In the genomic region with DNA sequence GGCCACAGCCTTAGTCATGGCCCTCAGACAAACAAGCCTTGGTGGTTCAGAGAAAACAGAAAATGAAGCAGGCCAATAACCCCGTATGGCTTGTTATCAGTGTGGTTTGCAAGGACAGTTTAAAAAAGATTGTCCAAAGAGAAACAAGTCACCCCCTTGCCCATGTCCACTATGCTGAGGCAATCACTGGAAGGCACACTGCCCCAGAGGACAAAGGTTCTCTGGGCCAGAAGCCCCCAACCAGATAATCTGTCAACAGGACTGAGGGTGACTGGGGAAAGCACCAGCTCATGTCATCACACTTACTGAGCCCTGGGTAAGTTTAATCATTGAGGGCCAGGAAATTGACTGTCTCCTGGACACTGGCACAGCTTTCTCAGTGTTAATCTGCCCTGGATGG, we compare ENCODE assay signal across 5 cellular contexts. TPM values are rescaled to one million over a fixed set of nuclear protein-coding genes. Genes with fewer than 3 reads are reported as not detected.
A peak's percentile ranks its signal among the peaks of the same experiment; 100 is the strongest.
DNase-seq lines count a peak whose midpoint lies in the region; ATAC-seq, FAIRE-seq and TF ChIP-seq lines count a peak whose summit lies in the region.
"Not testable (repeated sequence)": the region's sequence is repeated elsewhere in the genome, so short reads cannot be mapped to it uniquely, and the experiment has no call there.

No MANE protein-coding gene starts in this region.

- H3K79me2 ChIP-seq in hepatocyte, result peaks cover 40% of the 10 kb centered on the region
- H3K79me2 ChIP-seq in HepG2 (ENCODE audit: insufficient read depth, low read length), result not testable (repeated sequence)

- not testable (repeated sequence) for BruUV-seq in Caco-2 (replicated peaks; lab: Mats Ljungman, UMichigan); HepG2 (replicated peaks; lab: Mats Ljungman, UMichigan)

- WGBS in adrenal gland, 4 donors, result 27 to 45% (median 38%) methylated on average over 1 of the region's 1 CpG
- WGBS in hepatocyte (ENCODE audit: low lambda C conversion rate, missing lambda C conversion rate), result 52% methylated on average over 1 of the region's 1 CpG
- WGBS in HepG2 (ENCODE audit: low lambda C conversion rate), result 7% methylated on average over 1 of the region's 1 CpG
- 7% methylated on average over 1 of the region's 1 CpG for WGBS in right lobe of liver (ENCODE audit: insufficient coverage, low coverage, low lambda C conversion rate, missing lambda C conversion rate)

- not testable (repeated sequence) for DNase-seq in Caco-2; hepatocyte (ENCODE audit: low spot score); HepG2 (ENCODE audit: low spot score); right lobe of liver
- DNase-seq in adrenal gland, result peak in 4 of 7 donors; percentile 23 to 55 (median 36)

- not testable (repeated sequence) for H3K4me2 ChIP-seq in hepatocyte; HepG2 (ENCODE audit: low read depth, low read length)

- not testable (repeated sequence) for ATAC-seq in HepG2
- peak; percentile 42 to 69 (median 56) for ATAC-seq in right lobe of liver

- not testable (repeated sequence) for H3K9me2 ChIP-seq in hepatocyte (replicated peaks; ENCODE audit: insufficient read depth)

- not testable (repeated sequence) for H2AFZ ChIP-seq in hepatocyte; HepG2 (ENCODE audit: low read length)

- H3K9me3 ChIP-seq in Caco-2; adrenal gland (replicated peaks in 1 of 3); hepatocyte (ENCODE audit: low read depth); HepG2 (ENCODE audit: low read length); right lobe of liver: not testable (repeated sequence)

- peak overlapping the region; percentile 69 for H3K27ac Mint-ChIP-seq in Caco-2 (ENCODE audit: unreplicated experiment)

- not testable (repeated sequence) for TF ChIP-seq CTCF in Caco-2 (IDR thresholded peaks at IDR 0.05; ENCODE audit: insufficient read depth in 1 of 2, low read depth in 1 of 2, low read length in 1 of 2, severe bottlenecking in 1 of 2, unreplicated experiment in 1 of 2); adrenal gland (IDR thresholded peaks at IDR 0.05); hepatocyte (IDR thresholded peaks at IDR 0.05; ENCODE audit: poor library complexity); HepG2 (CRISPR knock-in tag; IDR thresholded peaks at IDR 0.05); right lobe of liver (IDR thresholded peaks at IDR 0.05)

- H3K27ac ChIP-seq in adrenal gland, result peak overlapping the region in 3 of 5 donors; percentile 64 to 84 (median 73)
- peak overlapping the region; percentile 71 for H3K27ac ChIP-seq in hepatocyte
- not testable (repeated sequence) for H3K27ac ChIP-seq in HepG2 (ENCODE audit: extremely low read length, insufficient read depth, low read length)
- peak overlapping the region in 2 of 3 donors; percentile 11 to 28 for H3K27ac ChIP-seq in right lobe of liver

- not testable (repeated sequence) for H3K36me3 ChIP-seq in Caco-2 (ENCODE audit: control insufficient read depth, insufficient read depth, low read length); adrenal gland (replicated peaks in 1 of 2); hepatocyte (replicated peaks; ENCODE audit: insufficient read depth, low read depth); HepG2 (replicated peaks in 1 of 2; ENCODE audit: control insufficient read depth in 1 of 2, insufficient read depth in 2 of 2, low read length in 2 of 2); right lobe of liver

- POLR2A ChIA-PET in Caco-2 (lab: Charles Lee); HepG2 (lab: Yijun Ruan, JAX): not testable (repeated sequence)

- not testable (repeated sequence) for TF ChIP-seq RAD21 in HepG2 (CRISPR knock-in tag; IDR thresholded peaks at IDR 0.05)

- not testable (repeated sequence) for H3K4me3 Mint-ChIP-seq in Caco-2 (ENCODE audit: unreplicated experiment)

- in situ Hi-C loops in HepG2 (cut with HindIII; ENCODE audit: extremely low pct_ligation_motif_present, low pct_unique_long_range_greater_than_20kb), result not testable (repeated sequence)

- CTCF ChIA-PET in Caco-2 (lab: Charles Lee); HepG2 (lab: Yijun Ruan, JAX; ENCODE audit: low intra/inter-chr PET ratio, low total read pairs): not testable (repeated sequence)

- H3K4me1 Mint-ChIP-seq in Caco-2 (ENCODE audit: low read depth, unreplicated experiment), result peaks cover 20% of the 10 kb centered on the region

- H3K4me1 ChIP-seq in Caco-2, result peaks cover 39% of the 10 kb centered on the region
- peaks cover 11 to 12% of the 10 kb centered on the region in 2 donors for H3K4me1 ChIP-seq in adrenal gland (replicated peaks in 1 of 2)
- H3K4me1 ChIP-seq in hepatocyte (ENCODE audit: insufficient read depth); HepG2 (ENCODE audit: insufficient read depth, low read length); right lobe of liver: not testable (repeated sequence)

- H4K20me1 ChIP-seq in hepatocyte (ENCODE audit: insufficient read depth, poor library complexity, severe bottlenecking); HepG2 (ENCODE audit: insufficient read depth, low read length): not testable (repeated sequence)

- not testable (repeated sequence) for H3K9ac ChIP-seq in HepG2 (ENCODE audit: insufficient read depth, low read depth, low read length)

- not testable (repeated sequence) for H3K4me3 ChIP-seq in Caco-2 (ENCODE audit: low read depth, low read length); adrenal gland; hepatocyte; HepG2 (replicated peaks in 1 of 3; ENCODE audit: insufficient read depth in 1 of 3, low read depth in 2 of 3, low read length in 3 of 3); right lobe of liver

- H3K9me3 Mint-ChIP-seq in Caco-2 (ENCODE audit: unreplicated experiment), result not testable (repeated sequence)

- H3K27me3 ChIP-seq in Caco-2 (replicated peaks; ENCODE audit: control insufficient read depth, insufficient read depth, low read length); adrenal gland; hepatocyte; HepG2 (ENCODE audit: control insufficient read depth in 1 of 2, insufficient read depth in 2 of 2, low read length in 2 of 2); right lobe of liver: not testable (repeated sequence)

- H3K36me3 Mint-ChIP-seq in Caco-2 (ENCODE audit: insufficient read depth, unreplicated experiment), result peaks cover 20% of the 10 kb centered on the region

- not testable (repeated sequence) for H3K27me3 Mint-ChIP-seq in Caco-2 (ENCODE audit: insufficient read depth, unreplicated experiment)

- not testable (repeated sequence) for FAIRE-seq in HepG2 (lab: Jason Lieb, UNC)

- TF ChIP-seq EP300 in HepG2 (IDR thresholded peaks at IDR 0.05; ENCODE audit: low read depth in 2 of 2, low read length in 2 of 2); HepG2 (CRISPR knock-in tag; IDR thresholded peaks at IDR 0.05; ENCODE audit: borderline replicate concordance): not testable (repeated sequence)

- TF ChIP-seq POLR2A in adrenal gland (IDR thresholded peaks at IDR 0.05); HepG2 (IDR thresholded peaks at IDR 0.05; ENCODE audit: insufficient read depth in 1 of 2, low read depth in 2 of 2, low read length in 2 of 2); right lobe of liver (IDR thresholded peaks at IDR 0.05): not testable (repeated sequence)

- intact Hi-C loops in Caco-2 (cut with micrococcal nuclease; ENCODE audit: unreplicated experiment); adrenal gland (cut with DNase I); HepG2 (cut with micrococcal nuclease; ENCODE audit: unreplicated experiment); right lobe of liver (cut with DNase I): not testable (repeated sequence)

TF ChIP-seq in HepG2, 621 proteins besides CTCF, POLR2A, EP300 and RAD21 (continues in another document):
- TF ChIP-seq HNF4A (CRISPR knock-in tag; IDR thresholded peaks at IDR 0.05), result peak; percentile 64

RNA-seq across cellular contexts. Expression of a gene that starts 20.4 kb away (rescaled TPM):
- total RNA-seq in Caco-2 (2022) (19.0 and 19.6 TPM in 2 replicates), adrenal gland (10 to 100 TPM in 7 of 8 donors, 1 to 10 TPM in 1; 8.9 to 29.6 (median 19.6) TPM), hepatocyte (17.0 and 27.1 TPM in 2 replicates), HepG2 (2016; rRNA removed; fragmentation: Illumina TruSeq; extraction: Trizol) (1.8 and 3.0 TPM in 2 replicates), right lobe of liver (1 to 10 TPM; 4.5 to 7.5 (median 5.7) TPM)
- polyA plus RNA-seq in adrenal gland (10 to 100 TPM in 1 of 3 donors, 1 to 10 TPM in 2; 2.4 to 13.2 (median 4.7) TPM), hepatocyte (11.3 and 13.0 TPM in 2 replicates), HepG2 (2011; rRNA removed) (1.2 TPM in 2 replicates)
- 9.0 and 9.2 TPM in 2 replicates for total RNA-seq in HepG2 (2016; cell fraction: cytosol; rRNA removed; fragmentation: Illumina TruSeq; extraction: Trizol; ENCODE audit: low read depth)
- total RNA-seq in HepG2 (2016; cell fraction: insoluble cytoplasmic fraction; rRNA removed; fragmentation: Illumina TruSeq; extraction: Trizol), result 1.9 and 2.7 TPM in 2 replicates
- total RNA-seq in HepG2 (2016; cell fraction: membrane; rRNA removed; fragmentation: Illumina TruSeq; extraction: Trizol), result 6.2 and 6.3 TPM in 2 replicates
- total RNA-seq in HepG2 (2016; cell fraction: nucleus; rRNA removed; fragmentation: Illumina TruSeq; extraction: Trizol), result 3.9 and 4.3 TPM in 2 replicates
- polyA plus RNA-seq in HepG2 (2011; cell fraction: cytosol; rRNA removed), result 0.43 and 0.58 TPM in 2 replicates
- 1.1 and 1.7 TPM in 2 replicates for polyA plus RNA-seq in HepG2 (2011; cell fraction: nucleus; rRNA removed)
- 0.68 and 0.76 TPM in 2 replicates for polyA plus RNA-seq in HepG2 (2012)
- 0.05 TPM in 2 replicates for polyA plus RNA-seq in HepG2 (2016; cell fraction: cytosol; fragmentation: Illumina TruSeq; extraction: Trizol; ENCODE audit: low read depth)
- polyA plus RNA-seq in HepG2 (2016; cell fraction: insoluble cytoplasmic fraction; fragmentation: Illumina TruSeq; extraction: Trizol; ENCODE audit: low read depth), result 1.0 and 1.4 TPM in 2 replicates
- polyA plus RNA-seq in HepG2 (2016; cell fraction: membrane; fragmentation: Illumina TruSeq; extraction: Trizol; ENCODE audit: low read depth), result 0.11 and 0.13 TPM in 2 replicates
- 0.85 and 1.1 TPM in 2 replicates for polyA plus RNA-seq in HepG2 (2016; cell fraction: nucleus; fragmentation: Illumina TruSeq; extraction: Trizol; ENCODE audit: insufficient read depth, low read depth)
- polyA minus RNA-seq in HepG2 (2011; rRNA and poly(A)+ RNA removed; ENCODE audit: low replicate concordance), result 4.7 and 8.0 TPM in 2 replicates
- polyA minus RNA-seq in HepG2 (2011; cell fraction: cytosol; rRNA and poly(A)+ RNA removed), result 2.0 and 2.2 TPM in 2 replicates
- 18.9 and 26.6 TPM in 2 replicates for polyA minus RNA-seq in HepG2 (2011; cell fraction: nucleus; rRNA and poly(A)+ RNA removed)
